Comparison of ENCODE assay signal across 18 cellular contexts in the genomic region with DNA sequence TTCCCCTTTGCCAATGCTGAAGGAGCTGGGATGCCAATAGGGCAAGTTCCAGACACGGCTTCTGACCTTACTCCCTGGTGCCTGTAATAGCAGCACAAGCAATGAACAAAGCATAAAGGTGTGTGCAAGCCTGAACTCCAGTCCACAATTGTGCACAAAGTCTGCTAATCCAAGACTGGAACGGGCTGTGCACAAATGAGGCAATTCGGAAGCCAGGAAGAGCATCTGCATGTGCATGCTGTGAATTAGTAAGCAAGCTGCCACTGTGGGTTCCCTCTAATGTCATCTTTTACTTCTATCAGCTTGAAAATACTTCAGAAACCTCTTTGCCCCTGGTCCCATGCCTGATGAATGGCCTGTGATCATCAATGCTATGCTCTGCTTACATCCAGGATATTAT.
DNase-seq lines count a peak whose midpoint lies in the region; ATAC-seq and TF ChIP-seq lines count a peak whose summit lies in the region.
"Had no signal": no experiment of that assay in that cellular context is flagged by ENCODE, and none has a peak within 500 bp of the region (broad histone marks: within the 10 kb centered on the region; RNA-seq: fewer than 3 reads in every experiment).

No MANE protein-coding gene starts in this region.

- 63 to 92% methylated on average over 3 of the region's 3 CpGs for WGBS in body of pancreas, 2 donors

- no peak overlapping the region for H3K9ac ChIP-seq in MM.1S (ENCODE audit: low read length)
- H3K9ac ChIP-seq: SK-N-SH had no signal

- H4K20me1 ChIP-seq in MM.1S (ENCODE audit: insufficient read depth, low read length), result no peaks in the 10 kb centered on the region

- H3K9me3 ChIP-seq in MM.1S (replicated peaks; ENCODE audit: insufficient read depth, low read length), result no peaks in the 10 kb centered on the region
- H3K9me3 ChIP-seq in body of pancreas, result no peaks in the 10 kb centered on the region
- H3K9me3 ChIP-seq: SK-N-SH had no signal

- intact Hi-C loops in body of pancreas (cut with DNase I), result no loop called here

- no peak for TF ChIP-seq POLR2A in body of pancreas (IDR thresholded peaks at IDR 0.05)

- TF ChIP-seq CTCF in MM.1S (IDR thresholded peaks at IDR 0.05; ENCODE audit: low read length), result no peak
- TF ChIP-seq CTCF in body of pancreas (IDR thresholded peaks at IDR 0.05), result no peak

- peak; percentile 67 for DNase-seq in Ammon's horn (ENCODE audit: low spot score)
- DNase-seq in MM.1S, result no peak
- no peak for DNase-seq in body of pancreas
- DNase-seq in occipital lobe (lab: John Stamatoyannopoulos, UW), result peak; percentile 2
- no peak for DNase-seq in COR-L47 (lab: John Stamatoyannopoulos, UW)
- DNase-seq: CD8-positive, alpha-beta memory T cell; DMS79 treated with DMSO at 0.1 percent for 48 hours; H9; IMR-90; Karpas-422; NCI-H1048; NCI-H2227 treated with DMSO at 0.1 percent for 48 hours; NCI-H526 treated with DMSO at 0.1 percent for 48 hours; PC-3; RPMI8226; SK-N-SH had no signal

- peak overlapping the region; percentile 5; the same call in 1 of the 2 replicates for H3K4me2 ChIP-seq in MM.1S (ENCODE audit: low read depth, low read length)
- H3K4me2 ChIP-seq: SK-N-SH had no signal

- H3K27me3 ChIP-seq in MM.1S (replicated peaks; ENCODE audit: insufficient read depth, low read length) (no peaks in the 10 kb centered on the region), body of pancreas (no peaks in the 10 kb centered on the region)

- H3K36me3 ChIP-seq in MM.1S (replicated peaks; ENCODE audit: insufficient read depth, low read length) (no peaks in the 10 kb centered on the region), body of pancreas (replicated peaks in 1 of 2; ENCODE audit: insufficient read depth in 1 of 2, low read depth in 2 of 2) (no peaks in the 10 kb centered on the region)

- H3K9me2 ChIP-seq in MM.1S (replicated peaks; ENCODE audit: insufficient read depth, low read length), result no peaks in the 10 kb centered on the region
- H3K9me2 ChIP-seq: SK-N-SH had no signal

- no peaks in the 10 kb centered on the region for H3K79me2 ChIP-seq in MM.1S (ENCODE audit: low read length)

- H3K27ac ChIP-seq in MM.1S (ENCODE audit: low read length) (peak overlapping the region; percentile 46; the same call in 1 of the 2 replicates), body of pancreas (peak overlapping the region; percentile 43 to 79 (median 60))

- H3F3A ChIP-seq in MM.1S (ENCODE audit: insufficient read depth, low read length), result no peaks in the 10 kb centered on the region

- H3K4me1 ChIP-seq in MM.1S (ENCODE audit: low read length) (peaks cover 27% of the 10 kb centered on the region), body of pancreas (peaks cover 22% of the 10 kb centered on the region)

- peak overlapping the region; percentile 26 for H2AFZ ChIP-seq in MM.1S (ENCODE audit: low read length)

- ATAC-seq in body of pancreas (peak; percentile 12), HG03039 (IDR thresholded peaks at IDR 0.05; ENCODE audit: unreplicated experiment) (no peak), GM18498 (IDR thresholded peaks at IDR 0.05; ENCODE audit: unreplicated experiment) (no peak)
- ATAC-seq: PC-3 had no signal

- H3K4me3 ChIP-seq in MM.1S (ENCODE audit: low read length) (no peak overlapping the region), body of pancreas (no peak overlapping the region)

Comparison
In these comparisons a context has a peak if more than half of its experiments do, and no peak if none do; other contexts are left out.
1. DNase-seq: peak in Ammon's horn (single experiment) and occipital lobe (single experiment); none in MM.1S (single experiment), body of pancreas (0 of 4) and COR-L47 (single experiment).